ENCODE assay signal across 8 cellular contexts in the genomic region with DNA sequence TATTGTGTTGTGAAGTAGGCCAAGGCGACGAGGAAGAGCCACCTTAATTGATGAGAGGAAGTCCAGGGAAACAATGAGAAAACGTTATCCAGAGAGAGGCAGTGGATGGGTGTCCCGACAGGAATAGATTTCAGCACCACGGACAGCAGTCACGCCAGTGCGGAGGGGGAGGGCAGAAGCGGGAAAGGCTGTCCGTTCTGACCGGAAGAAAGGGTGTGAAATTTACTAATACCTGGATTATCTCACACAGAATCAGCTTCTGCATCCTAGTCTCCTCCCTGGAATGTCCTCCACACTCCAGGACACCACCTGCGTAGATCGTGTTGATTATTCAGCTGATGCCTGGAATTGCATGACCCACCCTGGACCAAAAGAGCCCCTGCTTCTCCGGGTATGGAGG. TPM values are rescaled to one million over a fixed set of nuclear protein-coding genes. Genes with fewer than 3 reads are reported as not detected.
A peak's percentile ranks its signal among the peaks of the same experiment; 100 is the strongest.
DNase-seq lines count a peak whose midpoint lies in the region; ATAC-seq, FAIRE-seq and TF ChIP-seq lines count a peak whose summit lies in the region.

No MANE protein-coding gene starts in this region.

- H3K36me3 Mint-ChIP-seq in WTC11 (no peaks in the 10 kb centered on the region), mesothelial cell of epicardium (no peaks in the 10 kb centered on the region)
- peaks cover 6% of the 10 kb centered on the region for H3K36me3 Mint-ChIP-seq in effector memory CD8-positive, alpha-beta T cell (ENCODE audit: insufficient read depth)

- CTCF ChIA-PET in WTC11 (lab: Charles Lee): no interaction called here

- H3K27me3 Mint-ChIP-seq in WTC11 (ENCODE audit: low read depth): peaks cover 4% of the 10 kb centered on the region
- H3K27me3 Mint-ChIP-seq in effector memory CD8-positive, alpha-beta T cell: peaks cover 60 to 82% of the 10 kb centered on the region in 2 donors
- peaks cover 64% of the 10 kb centered on the region for H3K27me3 Mint-ChIP-seq in mesothelial cell of epicardium (ENCODE audit: low read depth)

- DNase-seq in AG20443 (ENCODE audit: low spot score): peak; percentile 86
- DNase-seq in HUDEP-2 (lab: John Stamatoyannopoulos, UW; ENCODE audit: unreplicated experiment in 76 of 76): peak in 47 of 76 experiments; percentile 2 to 74 (median 29)
- peak; percentile 87 for DNase-seq in WTC11 (ENCODE audit: low spot score)
- DNase-seq in effector memory CD8-positive, alpha-beta T cell: peak; percentile 4 to 21 (median 4)
- peak; percentile 75 to 85 for DNase-seq in mesothelial cell of epicardium (ENCODE audit: low spot score in 2 of 2, unreplicated experiment in 2 of 2)
- DNase-seq in urothelium cell line (ENCODE audit: low spot score): peak; percentile 87

- FAIRE-seq in urothelium cell line (lab: Jason Lieb, UNC): peak; percentile 93

- no peak overlapping the region for H3K4me3 Mint-ChIP-seq in WTC11
- H3K4me3 Mint-ChIP-seq in effector memory CD8-positive, alpha-beta T cell: no peak overlapping the region
- no peak overlapping the region for H3K4me3 Mint-ChIP-seq in mesothelial cell of epicardium

- no peaks in the 10 kb centered on the region for H3K4me1 Mint-ChIP-seq in WTC11
- H3K4me1 Mint-ChIP-seq in effector memory CD8-positive, alpha-beta T cell (ENCODE audit: low read depth in 2 of 2): peaks cover 0 to 3% of the 10 kb centered on the region in 2 donors
- H3K4me1 Mint-ChIP-seq in mesothelial cell of epicardium: no peaks in the 10 kb centered on the region

- POLR2A ChIA-PET in WTC11 (lab: Charles Lee): interaction anchor here (0.5 kb wide), 1 partner anchor 352 kb away, joined by 4 read pairs; no protein-coding TSS in a partner anchor

- no peak for TF ChIP-seq CTCF in WTC11 (IDR thresholded peaks at IDR 0.05)
- no peak for TF ChIP-seq CTCF in mesothelial cell of epicardium (IDR thresholded peaks at IDR 0.05; ENCODE audit: unreplicated experiment)

- peak; percentile 67 for ATAC-seq in WTC11
- no peak for ATAC-seq in effector memory CD8-positive, alpha-beta T cell (replicated peaks)
- no peak for ATAC-seq in GM21737 (IDR thresholded peaks at IDR 0.05; ENCODE audit: unreplicated experiment)
- ATAC-seq in HG03378 (IDR thresholded peaks at IDR 0.05; ENCODE audit: unreplicated experiment): no peak

- H3K9me3 Mint-ChIP-seq in WTC11: no peaks in the 10 kb centered on the region
- no peaks in the 10 kb centered on the region for H3K9me3 Mint-ChIP-seq in effector memory CD8-positive, alpha-beta T cell
- no peaks in the 10 kb centered on the region for H3K9me3 Mint-ChIP-seq in mesothelial cell of epicardium

- H3K27ac Mint-ChIP-seq in WTC11: no peak overlapping the region
- no peak overlapping the region for H3K27ac Mint-ChIP-seq in effector memory CD8-positive, alpha-beta T cell
- no peak overlapping the region for H3K27ac Mint-ChIP-seq in mesothelial cell of epicardium

TF ChIP-seq in WTC11, 78 proteins besides CTCF, POLR2A, EP300 and RAD21 (continues in another document):
- TF ChIP-seq NFATC4 (CRISPR knock-in tag; IDR thresholded peaks at IDR 0.05): no peak
- TF ChIP-seq ZBTB21 (CRISPR knock-in tag; IDR thresholded peaks at IDR 0.05; ENCODE audit: borderline replicate concordance): peak; percentile 71; the same call in 1 of the 2 replicates
- TF ChIP-seq CBFB (CRISPR knock-in tag; IDR thresholded peaks at IDR 0.05; ENCODE audit: low read depth): no peak
- TF ChIP-seq GABPB1 (CRISPR knock-in tag; IDR thresholded peaks at IDR 0.05): peak; percentile 67; the same call in 1 of the 2 replicates
- TF ChIP-seq ZNF317 (CRISPR knock-in tag; IDR thresholded peaks at IDR 0.05; ENCODE audit: borderline replicate concordance, low read depth): no peak
- no peak for TF ChIP-seq OVOL2 (CRISPR knock-in tag; IDR thresholded peaks at IDR 0.05; ENCODE audit: borderline replicate concordance)
- TF ChIP-seq SOX15 (CRISPR knock-in tag; IDR thresholded peaks at IDR 0.05): no peak
- no peak for TF ChIP-seq EMX1 (CRISPR knock-in tag; IDR thresholded peaks at IDR 0.05)
- no peak for TF ChIP-seq HMGA2 (CRISPR knock-in tag; IDR thresholded peaks at IDR 0.05)
- TF ChIP-seq, protein P1, sequence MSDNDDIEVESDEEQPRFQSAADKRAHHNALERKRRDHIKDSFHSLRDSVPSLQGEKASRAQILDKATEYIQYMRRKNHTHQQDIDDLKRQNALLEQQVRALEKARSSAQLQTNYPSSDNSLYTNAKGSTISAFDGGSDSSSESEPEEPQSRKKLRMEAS (CRISPR knock-in tag; IDR thresholded peaks at IDR 0.05): 0 out of 2 replicates have a peak, but pooled peaks have one; percentile 23
- TF ChIP-seq PRRX2 (CRISPR knock-in tag; IDR thresholded peaks at IDR 0.05): no peak
- TF ChIP-seq GRHL2 (CRISPR knock-in tag; IDR thresholded peaks at IDR 0.05; ENCODE audit: insufficient replicate concordance, severe bottlenecking): no peak
- no peak for TF ChIP-seq ZNF219 (CRISPR knock-in tag; IDR thresholded peaks at IDR 0.05; ENCODE audit: borderline replicate concordance)
- TF ChIP-seq, protein P2, sequence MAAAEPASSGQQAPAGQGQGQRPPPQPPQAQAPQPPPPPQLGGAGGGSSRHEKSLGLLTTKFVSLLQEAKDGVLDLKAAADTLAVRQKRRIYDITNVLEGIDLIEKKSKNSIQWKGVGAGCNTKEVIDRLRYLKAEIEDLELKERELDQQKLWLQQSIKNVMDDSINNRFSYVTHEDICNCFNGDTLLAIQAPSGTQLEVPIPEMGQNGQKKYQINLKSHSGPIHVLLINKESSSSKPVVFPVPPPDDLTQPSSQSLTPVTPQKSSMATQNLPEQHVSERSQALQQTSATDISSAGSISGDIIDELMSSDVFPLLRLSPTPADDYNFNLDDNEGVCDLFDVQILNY (CRISPR knock-in tag; IDR thresholded peaks at IDR 0.05): no peak
- peak; percentile 66; the same call in 1 of the 2 replicates for TF ChIP-seq ETV6 (CRISPR knock-in tag; IDR thresholded peaks at IDR 0.05)
- peak; percentile 21; the same call in 1 of the 2 replicates for TF ChIP-seq SMAD4 (CRISPR knock-in tag; IDR thresholded peaks at IDR 0.05)
- no peak for TF ChIP-seq CREM (CRISPR knock-in tag; IDR thresholded peaks at IDR 0.05)
- TF ChIP-seq, protein P3, sequence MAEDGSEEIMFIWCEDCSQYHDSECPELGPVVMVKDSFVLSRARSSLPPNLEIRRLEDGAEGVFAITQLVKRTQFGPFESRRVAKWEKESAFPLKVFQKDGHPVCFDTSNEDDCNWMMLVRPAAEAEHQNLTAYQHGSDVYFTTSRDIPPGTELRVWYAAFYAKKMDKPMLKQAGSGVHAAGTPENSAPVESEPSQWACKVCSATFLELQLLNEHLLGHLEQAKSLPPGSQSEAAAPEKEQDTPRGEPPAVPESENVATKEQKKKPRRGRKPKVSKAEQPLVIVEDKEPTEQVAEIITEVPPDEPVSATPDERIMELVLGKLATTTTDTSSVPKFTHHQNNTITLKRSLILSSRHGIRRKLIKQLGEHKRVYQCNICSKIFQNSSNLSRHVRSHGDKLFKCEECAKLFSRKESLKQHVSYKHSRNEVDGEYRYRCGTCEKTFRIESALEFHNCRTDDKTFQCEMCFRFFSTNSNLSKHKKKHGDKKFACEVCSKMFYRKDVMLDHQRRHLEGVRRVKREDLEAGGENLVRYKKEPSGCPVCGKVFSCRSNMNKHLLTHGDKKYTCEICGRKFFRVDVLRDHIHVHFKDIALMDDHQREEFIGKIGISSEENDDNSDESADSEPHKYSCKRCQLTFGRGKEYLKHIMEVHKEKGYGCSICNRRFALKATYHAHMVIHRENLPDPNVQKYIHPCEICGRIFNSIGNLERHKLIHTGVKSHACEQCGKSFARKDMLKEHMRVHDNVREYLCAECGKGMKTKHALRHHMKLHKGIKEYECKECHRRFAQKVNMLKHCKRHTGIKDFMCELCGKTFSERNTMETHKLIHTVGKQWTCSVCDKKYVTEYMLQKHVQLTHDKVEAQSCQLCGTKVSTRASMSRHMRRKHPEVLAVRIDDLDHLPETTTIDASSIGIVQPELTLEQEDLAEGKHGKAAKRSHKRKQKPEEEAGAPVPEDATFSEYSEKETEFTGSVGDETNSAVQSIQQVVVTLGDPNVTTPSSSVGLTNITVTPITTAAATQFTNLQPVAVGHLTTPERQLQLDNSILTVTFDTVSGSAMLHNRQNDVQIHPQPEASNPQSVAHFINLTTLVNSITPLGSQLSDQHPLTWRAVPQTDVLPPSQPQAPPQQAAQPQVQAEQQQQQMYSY (CRISPR knock-in tag; IDR thresholded peaks at IDR 0.05): no peak
- TF ChIP-seq ZNF396 (CRISPR knock-in tag; IDR thresholded peaks at IDR 0.05; ENCODE audit: borderline replicate concordance): no peak
- TF ChIP-seq, protein P4, sequence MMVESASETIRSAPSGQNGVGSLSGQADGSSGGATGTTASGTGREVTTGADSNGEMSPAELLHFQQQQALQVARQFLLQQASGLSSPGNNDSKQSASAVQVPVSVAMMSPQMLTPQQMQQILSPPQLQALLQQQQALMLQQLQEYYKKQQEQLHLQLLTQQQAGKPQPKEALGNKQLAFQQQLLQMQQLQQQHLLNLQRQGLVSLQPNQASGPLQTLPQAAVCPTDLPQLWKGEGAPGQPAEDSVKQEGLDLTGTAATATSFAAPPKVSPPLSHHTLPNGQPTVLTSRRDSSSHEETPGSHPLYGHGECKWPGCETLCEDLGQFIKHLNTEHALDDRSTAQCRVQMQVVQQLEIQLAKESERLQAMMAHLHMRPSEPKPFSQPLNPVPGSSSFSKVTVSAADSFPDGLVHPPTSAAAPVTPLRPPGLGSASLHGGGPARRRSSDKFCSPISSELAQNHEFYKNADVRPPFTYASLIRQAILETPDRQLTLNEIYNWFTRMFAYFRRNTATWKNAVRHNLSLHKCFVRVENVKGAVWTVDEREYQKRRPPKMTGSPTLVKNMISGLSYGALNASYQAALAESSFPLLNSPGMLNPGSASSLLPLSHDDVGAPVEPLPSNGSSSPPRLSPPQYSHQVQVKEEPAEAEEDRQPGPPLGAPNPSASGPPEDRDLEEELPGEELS (CRISPR knock-in tag; IDR thresholded peaks at IDR 0.05): peak; percentile 89
- TF ChIP-seq TEAD4 (CRISPR knock-in tag; IDR thresholded peaks at IDR 0.05): no peak
- TF ChIP-seq JUN (CRISPR knock-in tag; IDR thresholded peaks at IDR 0.05): no peak

RNA-seq across cellular contexts. Expression of a gene that starts 7.4 kb away (rescaled TPM):
- total RNA-seq in WTC11 (2021) (not detected in 3 replicates), mesothelial cell of epicardium (not detected in 3 replicates)

RNA-seq across cellular contexts. Expression of a gene that starts 26.0 kb away (rescaled TPM):
- not detected in 3 replicates for total RNA-seq in WTC11 (2021)
- total RNA-seq in mesothelial cell of epicardium: not detected in 3 replicates

RNA-seq across cellular contexts. Expression of a gene that starts 41.8 kb away (rescaled TPM):
- total RNA-seq in WTC11 (2021) (not detected in 3 replicates), mesothelial cell of epicardium (not detected in 3 replicates)

Comparison
In these comparisons a context has a peak if more than half of its experiments do, and no peak if none do; other contexts are left out.
1. DNase-seq: peak in every context shown above with its lines; median percentile 87 in WTC11; 87 in urothelium cell line; 86 in AG20443; 80 in mesothelial cell of epicardium; 29 in HUDEP-2; 4 in effector memory CD8-positive, alpha-beta T cell.